In genomic region chr16:28210979-28211505, GRCh38 we compare ENCODE assay signal across 1 cellular context.
TF ChIP-seq lines count a peak whose summit lies in the region.

No MANE protein-coding gene starts in this region.

TF ChIP-seq in HepG2, 621 proteins besides CTCF, POLR2A, EP300 and RAD21 (continued from another document and continues in another):
- TF ChIP-seq POLR2AphosphoS5 (IDR thresholded peaks at IDR 0.05; ENCODE audit: low read depth, low read length) (peak; percentile 39; the same call in 1 of the 2 replicates), ZNF124 (CRISPR knock-in tag; IDR thresholded peaks at IDR 0.05) (0 out of 2 replicates have a peak, but pooled peaks have one; percentile 42), MTF2 (CRISPR knock-in tag; IDR thresholded peaks at IDR 0.05; ENCODE audit: borderline replicate concordance) (no peak), ZBTB38 (CRISPR knock-in tag; IDR thresholded peaks at IDR 0.05) (peak; percentile 66; the same call in 1 of the 2 replicates), ELF3 (CRISPR knock-in tag; IDR thresholded peaks at IDR 0.05) (no peak), ZNF335 (CRISPR knock-in tag; IDR thresholded peaks at IDR 0.05) (no peak), BCL6 (CRISPR knock-in tag; IDR thresholded peaks at IDR 0.05) (0 out of 2 replicates have a peak, but pooled peaks have one; percentile 28), SMYD3 (CRISPR knock-in tag; IDR thresholded peaks at IDR 0.05) (no peak), MEF2D (CRISPR knock-in tag; IDR thresholded peaks at IDR 0.05) (0 out of 2 replicates have a peak, but pooled peaks have one; percentile 28), ZNF768 (CRISPR knock-in tag; IDR thresholded peaks at IDR 0.05) (peak; percentile 75), HNRNPLL (IDR thresholded peaks at IDR 0.05; ENCODE audit: low read depth, low read length, poor library complexity, severe bottlenecking) (peak; percentile 36), ZNF326 (CRISPR knock-in tag; IDR thresholded peaks at IDR 0.05; ENCODE audit: borderline replicate concordance) (no peak), ZNF546 (CRISPR knock-in tag; conservative IDR thresholded peaks at IDR 0.05) (no peak; the same call in 1 of the 2 replicates), ZNF451 (CRISPR knock-in tag; IDR thresholded peaks at IDR 0.05) (peak; percentile 64; the same call in 1 of the 2 replicates), ZNF652 (CRISPR knock-in tag; IDR thresholded peaks at IDR 0.05; ENCODE audit: borderline replicate concordance, low read depth) (no peak), ETV5 (CRISPR knock-in tag; IDR thresholded peaks at IDR 0.05; ENCODE audit: borderline replicate concordance) (peak; percentile 49), HMGXB4 (CRISPR knock-in tag; IDR thresholded peaks at IDR 0.05; ENCODE audit: borderline replicate concordance in 1 of 2, low read depth in 1 of 2) (peak; percentile 52 to 55; a peak in 2 of 4 replicates), ZNF672 (CRISPR knock-in tag; IDR thresholded peaks at IDR 0.05) (no peak), RXRB (CRISPR knock-in tag; IDR thresholded peaks at IDR 0.05; ENCODE audit: borderline replicate concordance) (no peak), NFRKB (IDR thresholded peaks at IDR 0.05) (no peak), MXD4 (CRISPR knock-in tag; IDR thresholded peaks at IDR 0.05) (peak; percentile 84), HOXD1 (CRISPR knock-in tag; IDR thresholded peaks at IDR 0.05) (no peak), THAP11 (CRISPR knock-in tag; IDR thresholded peaks at IDR 0.05) (peak; percentile 62; the same call in 1 of the 2 replicates), KAT7 (CRISPR knock-in tag; IDR thresholded peaks at IDR 0.05; ENCODE audit: borderline replicate concordance) (peak; percentile 59; the same call in 1 of the 2 replicates), NRL (CRISPR knock-in tag; IDR thresholded peaks at IDR 0.05; ENCODE audit: borderline replicate concordance) (peak; percentile 71), SP4 (CRISPR knock-in tag; IDR thresholded peaks at IDR 0.05) (peak; percentile 64), PRDM10 (CRISPR knock-in tag; IDR thresholded peaks at IDR 0.05; ENCODE audit: low read depth) (peak; percentile 31; the same call in 1 of the 2 replicates), ZMYM3 (CRISPR knock-in tag; IDR thresholded peaks at IDR 0.05) (no peak), FOXA1 (IDR thresholded peaks at IDR 0.05) (no peak), FOXA1 (CRISPR knock-in tag; IDR thresholded peaks at IDR 0.05) (peak; percentile 37; the same call in 1 of the 2 replicates), RAD51 (IDR thresholded peaks at IDR 0.05; ENCODE audit: borderline replicate concordance) (no peak), SNAI1 (CRISPR knock-in tag; IDR thresholded peaks at IDR 0.05; ENCODE audit: borderline replicate concordance) (no peak), ZFP1 (CRISPR knock-in tag; IDR thresholded peaks at IDR 0.05) (0 out of 2 replicates have a peak, but pooled peaks have one; percentile 44), ZNF577 (CRISPR knock-in tag; IDR thresholded peaks at IDR 0.05; ENCODE audit: borderline replicate concordance, low read depth) (no peak), ZBTB43 (CRISPR knock-in tag; conservative IDR thresholded peaks at IDR 0.05) (no peak), ZNF839 (CRISPR knock-in tag; IDR thresholded peaks at IDR 0.05; ENCODE audit: borderline replicate concordance) (peak; percentile 64; the same call in 1 of the 2 replicates), ZBTB46 (CRISPR knock-in tag; IDR thresholded peaks at IDR 0.05; ENCODE audit: borderline replicate concordance) (no peak), SPEN (CRISPR knock-in tag; IDR thresholded peaks at IDR 0.05; ENCODE audit: low read depth) (peak; percentile 73; the same call in 1 of the 2 replicates), MEIS1 (CRISPR knock-in tag; IDR thresholded peaks at IDR 0.05; ENCODE audit: borderline replicate concordance) (peak; percentile 21; the same call in 1 of the 2 replicates), KDM2A (CRISPR knock-in tag; IDR thresholded peaks at IDR 0.05; ENCODE audit: borderline replicate concordance, low read depth) (peak; percentile 78), PCBP1 (IDR thresholded peaks at IDR 0.05; ENCODE audit: borderline replicate concordance, low read depth, low read length) (no peak), ZNF772 (CRISPR knock-in tag; IDR thresholded peaks at IDR 0.05) (0 out of 2 replicates have a peak, but pooled peaks have one; percentile 24), YY1 (IDR thresholded peaks at IDR 0.05; ENCODE audit: insufficient read depth, insufficient replicate concordance, low read depth, low read length) (peak; percentile 61), RFX1 (IDR thresholded peaks at IDR 0.05) (no peak)
- TF ChIP-seq, protein P1, sequence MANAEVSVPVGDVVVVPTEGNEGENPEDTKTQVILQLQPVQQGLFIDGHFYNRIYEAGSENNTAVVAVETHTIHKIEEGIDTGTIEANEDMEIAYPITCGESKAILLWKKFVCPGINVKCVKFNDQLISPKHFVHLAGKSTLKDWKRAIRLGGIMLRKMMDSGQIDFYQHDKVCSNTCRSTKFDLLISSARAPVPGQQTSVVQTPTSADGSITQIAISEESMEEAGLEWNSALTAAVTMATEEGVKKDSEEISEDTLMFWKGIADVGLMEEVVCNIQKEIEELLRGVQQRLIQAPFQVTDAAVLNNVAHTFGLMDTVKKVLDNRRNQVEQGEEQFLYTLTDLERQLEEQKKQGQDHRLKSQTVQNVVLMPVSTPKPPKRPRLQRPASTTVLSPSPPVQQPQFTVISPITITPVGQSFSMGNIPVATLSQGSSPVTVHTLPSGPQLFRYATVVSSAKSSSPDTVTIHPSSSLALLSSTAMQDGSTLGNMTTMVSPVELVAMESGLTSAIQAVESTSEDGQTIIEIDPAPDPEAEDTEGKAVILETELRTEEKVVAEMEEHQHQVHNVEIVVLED (CRISPR knock-in tag; IDR thresholded peaks at IDR 0.05; ENCODE audit: borderline replicate concordance), result peak; percentile 16; the same call in 1 of the 2 replicates
- TF ChIP-seq, protein P2, sequence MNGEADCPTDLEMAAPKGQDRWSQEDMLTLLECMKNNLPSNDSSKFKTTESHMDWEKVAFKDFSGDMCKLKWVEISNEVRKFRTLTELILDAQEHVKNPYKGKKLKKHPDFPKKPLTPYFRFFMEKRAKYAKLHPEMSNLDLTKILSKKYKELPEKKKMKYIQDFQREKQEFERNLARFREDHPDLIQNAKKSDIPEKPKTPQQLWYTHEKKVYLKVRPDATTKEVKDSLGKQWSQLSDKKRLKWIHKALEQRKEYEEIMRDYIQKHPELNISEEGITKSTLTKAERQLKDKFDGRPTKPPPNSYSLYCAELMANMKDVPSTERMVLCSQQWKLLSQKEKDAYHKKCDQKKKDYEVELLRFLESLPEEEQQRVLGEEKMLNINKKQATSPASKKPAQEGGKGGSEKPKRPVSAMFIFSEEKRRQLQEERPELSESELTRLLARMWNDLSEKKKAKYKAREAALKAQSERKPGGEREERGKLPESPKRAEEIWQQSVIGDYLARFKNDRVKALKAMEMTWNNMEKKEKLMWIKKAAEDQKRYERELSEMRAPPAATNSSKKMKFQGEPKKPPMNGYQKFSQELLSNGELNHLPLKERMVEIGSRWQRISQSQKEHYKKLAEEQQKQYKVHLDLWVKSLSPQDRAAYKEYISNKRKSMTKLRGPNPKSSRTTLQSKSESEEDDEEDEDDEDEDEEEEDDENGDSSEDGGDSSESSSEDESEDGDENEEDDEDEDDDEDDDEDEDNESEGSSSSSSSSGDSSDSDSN (CRISPR knock-in tag; IDR thresholded peaks at IDR 0.05), result peak; percentile 77
- TF ChIP-seq, protein P3, sequence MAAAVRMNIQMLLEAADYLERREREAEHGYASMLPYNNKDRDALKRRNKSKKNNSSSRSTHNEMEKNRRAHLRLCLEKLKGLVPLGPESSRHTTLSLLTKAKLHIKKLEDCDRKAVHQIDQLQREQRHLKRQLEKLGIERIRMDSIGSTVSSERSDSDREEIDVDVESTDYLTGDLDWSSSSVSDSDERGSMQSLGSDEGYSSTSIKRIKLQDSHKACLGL (CRISPR knock-in tag; IDR thresholded peaks at IDR 0.05), result peak; percentile 89
- TF ChIP-seq, protein P4, sequence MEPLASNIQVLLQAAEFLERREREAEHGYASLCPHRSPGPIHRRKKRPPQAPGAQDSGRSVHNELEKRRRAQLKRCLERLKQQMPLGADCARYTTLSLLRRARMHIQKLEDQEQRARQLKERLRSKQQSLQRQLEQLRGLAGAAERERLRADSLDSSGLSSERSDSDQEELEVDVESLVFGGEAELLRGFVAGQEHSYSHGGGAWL (CRISPR knock-in tag; IDR thresholded peaks at IDR 0.05), result peak; percentile 86; the same call in 1 of the 2 replicates
- TF ChIP-seq, protein P5, sequence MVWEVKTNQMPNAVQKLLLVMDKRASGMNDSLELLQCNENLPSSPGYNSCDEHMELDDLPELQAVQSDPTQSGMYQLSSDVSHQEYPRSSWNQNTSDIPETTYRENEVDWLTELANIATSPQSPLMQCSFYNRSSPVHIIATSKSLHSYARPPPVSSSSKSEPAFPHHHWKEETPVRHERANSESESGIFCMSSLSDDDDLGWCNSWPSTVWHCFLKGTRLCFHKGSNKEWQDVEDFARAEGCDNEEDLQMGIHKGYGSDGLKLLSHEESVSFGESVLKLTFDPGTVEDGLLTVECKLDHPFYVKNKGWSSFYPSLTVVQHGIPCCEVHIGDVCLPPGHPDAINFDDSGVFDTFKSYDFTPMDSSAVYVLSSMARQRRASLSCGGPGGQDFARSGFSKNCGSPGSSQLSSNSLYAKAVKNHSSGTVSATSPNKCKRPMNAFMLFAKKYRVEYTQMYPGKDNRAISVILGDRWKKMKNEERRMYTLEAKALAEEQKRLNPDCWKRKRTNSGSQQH (CRISPR knock-in tag; IDR thresholded peaks at IDR 0.05; ENCODE audit: low read depth), result 0 out of 2 replicates have a peak, but pooled peaks have one; percentile 59
- TF ChIP-seq, protein P6, sequence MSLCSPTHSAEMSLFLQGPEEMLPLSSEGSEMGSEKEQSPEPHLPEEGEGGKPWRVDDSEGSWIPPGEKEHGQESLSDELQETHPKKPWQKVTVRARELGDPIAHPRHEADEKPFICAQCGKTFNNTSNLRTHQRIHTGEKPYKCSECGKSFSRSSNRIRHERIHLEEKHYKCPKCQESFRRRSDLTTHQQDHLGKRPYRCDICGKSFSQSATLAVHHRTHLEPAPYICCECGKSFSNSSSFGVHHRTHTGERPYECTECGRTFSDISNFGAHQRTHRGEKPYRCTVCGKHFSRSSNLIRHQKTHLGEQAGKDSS (CRISPR knock-in tag; IDR thresholded peaks at IDR 0.05; ENCODE audit: borderline replicate concordance, low read depth), result peak; percentile 39; the same call in 1 of the 2 replicates
